Comparison of ENCODE assay signal across 22 cellular contexts in genomic region chr9:92719028-92719647, GRCh38.
"Had no signal": no experiment of that assay in that cellular context is flagged by ENCODE, and none has a peak within 500 bp of the region (broad histone marks: within the 10 kb centered on the region; RNA-seq: fewer than 3 reads in every experiment).

No MANE protein-coding gene starts in this region.

- H3K4me3 ChIP-seq: dorsolateral prefrontal cortex, hepatocyte, lung, suprapubic skin, transverse colon had no signal

- H3K4me2 ChIP-seq: hepatocyte had no signal

- H3K9me3 ChIP-seq: suprapubic skin, transverse colon had no signal

- DNase-seq: activated naive CD4-positive, alpha-beta T cell treated with Interleukin-2 at 50 U/mL for 16 hours; activated naive CD8-positive, alpha-beta T cell treated with anti-CD3 and anti-CD28 coated beads, Interleukin-2, amount 10 ng/mL, durations not matched to agents 7 days and 5 days; activated T-cell treated with anti-CD3 and anti-CD28 coated beads for 4 hours; amygdala; caudate nucleus; dorsolateral prefrontal cortex; foreskin keratinocyte; left cardiac atrium; midbrain; nucleus accumbens; retina; stimulated activated CD4-positive, alpha-beta T cell treated with anti-CD3 and anti-CD28 coated beads, Interleukin-2, amount 100 ng/mL, for 24 hours; transverse colon had no signal

- H3K27me3 Mint-ChIP-seq: activated naive CD8-positive, alpha-beta T cell treated with anti-CD3 and anti-CD28 coated beads, Interleukin-2, amount 10 ng/mL, durations not matched to agents 7 days and 5 days; activated T-helper 17 cell treated with anti-CD3 and anti-CD28 coated beads, Interleukin-2, amount 50 U/mL, for 72 hours; stimulated activated naive CD8-positive, alpha-beta T cell treated with anti-CD3 and anti-CD28 coated beads, Interleukin-15, Interleukin-2, amounts not matched to agents 100 ng/mL and 50 ng/mL, for 24 hours had no signal

- H3K4me3 Mint-ChIP-seq: activated naive CD8-positive, alpha-beta T cell treated with anti-CD3 and anti-CD28 coated beads, Interleukin-2, amount 10 ng/mL, durations not matched to agents 7 days and 5 days; activated T-helper 17 cell treated with anti-CD3 and anti-CD28 coated beads, Interleukin-2, amount 50 U/mL, for 72 hours; nephron; stimulated activated naive CD8-positive, alpha-beta T cell treated with anti-CD3 and anti-CD28 coated beads, Interleukin-15, Interleukin-2, amounts not matched to agents 100 ng/mL and 50 ng/mL, for 24 hours had no signal

- H3K9me3 Mint-ChIP-seq: activated naive CD8-positive, alpha-beta T cell treated with anti-CD3 and anti-CD28 coated beads, Interleukin-2, amount 10 ng/mL, durations not matched to agents 7 days and 5 days; activated T-helper 17 cell treated with anti-CD3 and anti-CD28 coated beads, Interleukin-2, amount 50 U/mL, for 72 hours; nephron; stimulated activated naive CD8-positive, alpha-beta T cell treated with anti-CD3 and anti-CD28 coated beads, Interleukin-15, Interleukin-2, amounts not matched to agents 100 ng/mL and 50 ng/mL, for 24 hours had no signal

- FAIRE-seq: colon, islet of Langerhans had no signal

- H3K27ac ChIP-seq: hepatocyte, transverse colon had no signal

- H2AFZ ChIP-seq: hepatocyte had no signal

- ATAC-seq: activated CD4-positive, CD25-positive, alpha-beta regulatory T cell treated with anti-CD3 and anti-CD28 coated beads, Interleukin-2, amount 50 U/mL, for 24 hours; activated T-helper 17 cell treated with anti-CD3 and anti-CD28 coated beads, Interleukin-2, amount 50 U/mL, for 72 hours; left cardiac atrium had no signal

- H3K27ac Mint-ChIP-seq: activated naive CD8-positive, alpha-beta T cell treated with anti-CD3 and anti-CD28 coated beads, Interleukin-2, amount 10 ng/mL, durations not matched to agents 7 days and 5 days; activated T-helper 17 cell treated with anti-CD3 and anti-CD28 coated beads, Interleukin-2, amount 50 U/mL, for 72 hours; nephron; stimulated activated naive CD8-positive, alpha-beta T cell treated with anti-CD3 and anti-CD28 coated beads, Interleukin-15, Interleukin-2, amounts not matched to agents 100 ng/mL and 50 ng/mL, for 24 hours had no signal

- H3K27me3 ChIP-seq: dorsolateral prefrontal cortex, foreskin keratinocyte, hepatocyte, suprapubic skin, transverse colon had no signal

- H3K79me2 ChIP-seq: hepatocyte had no signal
